In the genomic region with DNA sequence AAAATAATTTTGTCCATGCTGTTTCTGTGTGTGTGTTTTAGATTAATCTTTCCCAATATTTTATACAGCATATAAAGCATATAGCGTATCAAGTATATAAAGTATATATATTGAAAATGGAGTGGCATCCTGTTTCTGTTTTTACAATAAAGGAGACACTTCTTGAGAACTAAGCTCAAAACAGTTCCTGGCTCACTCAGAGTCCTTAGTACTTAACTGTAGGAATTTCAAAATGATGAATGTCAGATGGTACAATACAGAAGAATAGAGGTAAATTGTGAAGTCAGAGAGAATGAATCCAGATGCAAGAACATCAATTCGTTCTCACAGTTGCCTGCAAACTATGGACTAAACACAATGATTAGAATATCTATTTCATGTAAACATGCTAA, we compare ENCODE assay signal across 26 cellular contexts.
"Had no signal": no experiment of that assay in that cellular context is flagged by ENCODE, and none has a peak within 500 bp of the region (broad histone marks: within the 10 kb centered on the region; RNA-seq: fewer than 3 reads in every experiment).

No MANE protein-coding gene starts in this region.

- H3K9me3 ChIP-seq: heart left ventricle, mucosa of descending colon, right lobe of liver, tibial artery had no signal

- H3K27ac ChIP-seq: right lobe of liver, tibial artery, VCaP had no signal

- H3K4me1 ChIP-seq: right lobe of liver, tibial artery had no signal

- H3K36me3 ChIP-seq: heart left ventricle, right lobe of liver, tibial artery had no signal

- H3K4me3 ChIP-seq: mucosa of descending colon, right lobe of liver, skin epidermis, tibial artery had no signal

- H3K27me3 ChIP-seq: heart left ventricle, right lobe of liver, tibial artery had no signal

- ATAC-seq: activated CD4-positive, CD25-positive, alpha-beta regulatory T cell treated with anti-CD3 and anti-CD28 coated beads, Interleukin-2, amount 50 U/mL, for 24 hours; activated naive CD8-positive, alpha-beta T cell treated with anti-CD3 and anti-CD28 coated beads, Interleukin-2, amount 50 U/mL, for 24 hours; activated T-cell treated with anti-CD3 and anti-CD28 coated beads, Interleukin-2, amount 50 U/mL, for 72 hours; esophagus mucosa; heart left ventricle; left colon; mucosa of descending colon; right lobe of liver; stimulated activated effector memory CD8-positive, alpha-beta T cell treated with anti-CD3 and anti-CD28 coated beads, Interleukin-12 subunit alpha, Interleukin-12 subunit beta, amount 100 ng/mL, for 72 hours; stimulated activated naive CD8-positive, alpha-beta T cell treated with anti-CD3 and anti-CD28 coated beads, Interleukin-15, amount 100 ng/mL, for 72 hours had no signal

- DNase-seq: activated CD4-positive, alpha-beta memory T cell treated with anti-CD3 and anti-CD28 coated beads, Interleukin-2, amount 10 ng/mL, durations not matched to agents 7 days and 5 days; activated CD4-positive, alpha-beta T cell treated with anti-CD3 and anti-CD28 coated beads, Interleukin-2, amount 10 ng/mL, durations not matched to agents 24 days and 14 days; activated gamma-delta T cell; activated naive CD4-positive, alpha-beta T cell treated with anti-CD3 and anti-CD28 coated beads, Interleukin-2, amount 50 U/mL, for 16 hours; activated naive CD8-positive, alpha-beta T cell treated with anti-CD3 and anti-CD28 coated beads, Interleukin-2, amount 50 U/mL, for 24 hours; activated T-cell treated with anti-CD3 and anti-CD28 coated beads, Interleukin-2, amount 50 U/mL, for 72 hours; anterior cingulate cortex; effector memory CD4-positive, alpha-beta T cell; heart left ventricle; left colon; mucosa of descending colon; naive B cell; nucleus accumbens; posterior cingulate gyrus; right lobe of liver; stimulated activated CD4-positive, alpha-beta T cell treated with anti-CD3 and anti-CD28 coated beads, Interleukin-2, amount 100 ng/mL, for 24 hours; stimulated activated naive CD8-positive, alpha-beta T cell treated with anti-CD3 and anti-CD28 coated beads, Interleukin-15, amount 100 ng/mL, for 72 hours; tibial artery had no signal

- FAIRE-seq: colon, endothelial cell of umbilical vein, keratinocyte had no signal
